In the genomic region with DNA sequence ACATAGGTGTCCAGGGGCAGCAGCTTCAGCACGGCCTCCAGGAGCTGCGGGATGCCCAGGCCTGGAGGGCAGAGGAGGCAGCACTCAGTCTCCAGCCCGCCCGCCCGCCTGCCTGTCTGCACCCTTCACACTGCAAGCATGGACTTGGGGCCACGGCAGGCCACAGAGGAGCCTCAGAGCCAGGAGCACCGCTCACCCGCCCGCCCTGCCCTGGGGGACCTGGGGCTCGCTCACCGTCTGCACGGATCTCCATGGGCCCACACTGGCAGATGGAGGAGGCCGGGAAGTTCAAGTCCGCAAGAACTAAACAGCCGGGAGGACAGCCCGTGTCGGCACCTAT, we compare ENCODE assay signal across 8 cellular contexts. TPM values are rescaled to one million over a fixed set of nuclear protein-coding genes. Genes with fewer than 3 reads are reported as not detected.
A peak's percentile ranks its signal among the peaks of the same experiment; 100 is the strongest.
DNase-seq lines count a peak whose midpoint lies in the region; ATAC-seq and TF ChIP-seq lines count a peak whose summit lies in the region.

No MANE protein-coding gene starts in this region.

- peak overlapping the region; percentile 41 for H3K4me3 ChIP-seq in SJSA1
- H3K4me3 ChIP-seq in foreskin fibroblast (ENCODE audit: low read depth in 1 of 2, low read length in 2 of 2): peak overlapping the region; percentile 42 to 56

- peaks cover 3% of the 10 kb centered on the region; the same call in 1 of the 2 replicates for H3K36me3 ChIP-seq in SJSA1

- no peak overlapping the region for H3K27ac ChIP-seq in SJSA1

- POLR2A ChIA-PET in HEK293T (lab: Yijun Ruan, JAX): interaction anchor here (0.7 to 1.9 kb wide), 6 partner anchors 9 to 43 kb away, joined by 3 to 12 read pairs (median 4); a partner anchor contains a TSS

- intact Hi-C loops in sciatic nerve (cut with DNase I): no loop called here

- no peak for DNase-seq in SJSA1 (ENCODE audit: low read depth in 1 of 2, low spot score in 2 of 2)
- DNase-seq in foreskin fibroblast: no peak
- DNase-seq in sciatic nerve (ENCODE audit: low spot score): no peak
- DNase-seq in HEK293T (ENCODE audit: extremely low spot score): no peak
- DNase-seq in NCI-H2227 treated with DMSO at 0.1 percent for 48 hours (lab: John Stamatoyannopoulos, UW): no peak
- no peak for DNase-seq in NCI-H2196 (lab: John Stamatoyannopoulos, UW; ENCODE audit: unreplicated experiment)
- DNase-seq in activated gamma-delta T cell treated with Interleukin-2 at 50 U/mL for 16 hours: no peak

- ATAC-seq in GM18511 (IDR thresholded peaks at IDR 0.05; ENCODE audit: unreplicated experiment): peak; percentile 3
- peak; percentile 1 for ATAC-seq in sciatic nerve

- no peaks in the 10 kb centered on the region for H3K9me3 ChIP-seq in SJSA1 (replicated peaks)

- H3K27me3 ChIP-seq in SJSA1 (replicated peaks): 0 out of 2 replicates have a peak, but pooled peaks cover 2% of the 10 kb centered on the region

- CTCF ChIA-PET in HEK293T (lab: Yijun Ruan, JAX): no interaction called here

- peaks cover 10% of the 10 kb centered on the region for H3K4me1 ChIP-seq in SJSA1 (replicated peaks)

- no peak for TF ChIP-seq CTCF in foreskin fibroblast (IDR thresholded peaks at IDR 0.05; ENCODE audit: low read depth, low read length)

TF ChIP-seq in HEK293T, 16 proteins besides CTCF, POLR2A, EP300 and RAD21:
- TF ChIP-seq, protein P1, sequence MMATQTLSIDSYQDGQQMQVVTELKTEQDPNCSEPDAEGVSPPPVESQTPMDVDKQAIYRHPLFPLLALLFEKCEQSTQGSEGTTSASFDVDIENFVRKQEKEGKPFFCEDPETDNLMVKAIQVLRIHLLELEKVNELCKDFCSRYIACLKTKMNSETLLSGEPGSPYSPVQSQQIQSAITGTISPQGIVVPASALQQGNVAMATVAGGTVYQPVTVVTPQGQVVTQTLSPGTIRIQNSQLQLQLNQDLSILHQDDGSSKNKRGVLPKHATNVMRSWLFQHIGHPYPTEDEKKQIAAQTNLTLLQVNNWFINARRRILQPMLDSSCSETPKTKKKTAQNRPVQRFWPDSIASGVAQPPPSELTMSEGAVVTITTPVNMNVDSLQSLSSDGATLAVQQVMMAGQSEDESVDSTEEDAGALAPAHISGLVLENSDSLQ (IDR thresholded peaks at IDR 0.05): no peak
- TF ChIP-seq HDGF (IDR thresholded peaks at IDR 0.05; ENCODE audit: borderline replicate concordance) (no peak), SUZ12 (IDR thresholded peaks at IDR 0.05) (no peak), FOXK2 (IDR thresholded peaks at IDR 0.05) (no peak), SP1 (IDR thresholded peaks at IDR 0.05) (no peak), NFRKB (IDR thresholded peaks at IDR 0.05) (no peak), CTBP1 (IDR thresholded peaks at IDR 0.05; ENCODE audit: borderline replicate concordance) (no peak), FOXM1 (IDR thresholded peaks at IDR 0.05; ENCODE audit: borderline replicate concordance) (no peak), L3MBTL2 (conservative IDR thresholded peaks at IDR 0.05) (no peak), FOXA1 (IDR thresholded peaks at IDR 0.05) (no peak), ELF4 (IDR thresholded peaks at IDR 0.05) (no peak), BHLHE40 (IDR thresholded peaks at IDR 0.05; ENCODE audit: borderline replicate concordance) (no peak), TARDBP (IDR thresholded peaks at IDR 0.05) (no peak), ARNT (IDR thresholded peaks at IDR 0.05) (no peak), ZNF384 (IDR thresholded peaks at IDR 0.05) (no peak), LEF1 (IDR thresholded peaks at IDR 0.05; ENCODE audit: borderline replicate concordance) (no peak)

RNA-seq across cellular contexts. Expression of a gene that starts 0.9 kb away (rescaled TPM):
- total RNA-seq in SJSA1 (2014; rRNA removed; shearing (Covaris generic)): 2.5 and 6.2 TPM in 2 replicates
- 35.2 TPM for total RNA-seq in sciatic nerve

RNA-seq across cellular contexts. Expression of a gene that starts 9.8 kb away (rescaled TPM):
- total RNA-seq in SJSA1 (2014; rRNA removed; shearing (Covaris generic)): not detected in 2 replicates
- total RNA-seq in sciatic nerve: 9.9 TPM

RNA-seq across cellular contexts. Expression of a gene that starts 16.2 kb away (rescaled TPM):
- 106 and 145 TPM in 2 replicates for total RNA-seq in SJSA1 (2014; rRNA removed; shearing (Covaris generic))
- total RNA-seq in sciatic nerve: 64.1 TPM

RNA-seq across cellular contexts. Expression of a gene that starts 20.2 kb away (rescaled TPM):
- not detected in 2 replicates for total RNA-seq in SJSA1 (2014; rRNA removed; shearing (Covaris generic))
- 0.98 TPM for total RNA-seq in sciatic nerve

RNA-seq across cellular contexts. Expression of a gene that starts 22.1 kb away (rescaled TPM):
- 8.7 and 9.9 TPM in 2 replicates for total RNA-seq in SJSA1 (2014; rRNA removed; shearing (Covaris generic))
- total RNA-seq in sciatic nerve: 9.6 TPM

Comparison
In these comparisons a context has a peak if more than half of its experiments do, and no peak if none do; other contexts are left out.
1. RNA of a gene that starts 9.8 kb away (total RNA-seq): 9.9 TPM in sciatic nerve (single experiment); not detected in SJSA1; every median in the first group is over 10 times any median in the second.